ENCODE assay signal across 22 cellular contexts in genomic region chr5:31936699-31937098, GRCh38.
A peak's percentile ranks its signal among the peaks of the same experiment; 100 is the strongest.
DNase-seq lines count a peak whose midpoint lies in the region; ATAC-seq and TF ChIP-seq lines count a peak whose summit lies in the region.
"Had no signal": no experiment of that assay in that cellular context is flagged by ENCODE, and none has a peak within 500 bp of the region (broad histone marks: within the 10 kb centered on the region; RNA-seq: fewer than 3 reads in every experiment).

No MANE protein-coding gene starts in this region.

- H3K9me3 ChIP-seq in BE2C (no peaks in the 10 kb centered on the region), hepatocyte (ENCODE audit: low read depth) (no peaks in the 10 kb centered on the region)
- H3K9me3 ChIP-seq: MG63, stomach had no signal

- H3K4me3 ChIP-seq in BE2C (ENCODE audit: low read depth, low read length) (peak overlapping the region; percentile 51), hepatocyte (no peak overlapping the region), skin epidermis (peak overlapping the region in 5 of 7 experiments; percentile 5 to 37 (median 18))
- H3K4me3 ChIP-seq: MG63 had no signal

- no peaks in the 10 kb centered on the region for H3K9me3 Mint-ChIP-seq in chondrocyte (ENCODE audit: low read depth)
- H3K9me3 Mint-ChIP-seq: activated CD4-positive, alpha-beta T cell treated with anti-CD3 and anti-CD28 coated beads, Interleukin-2, amount 10 ng/mL, durations not matched to agents 24 days and 14 days; activated naive CD8-positive, alpha-beta T cell treated with anti-CD3 and anti-CD28 coated beads, Interleukin-2, amount 10 ng/mL, durations not matched to agents 7 days and 5 days; activated T-helper 2 cell treated with anti-CD3 and anti-CD28 coated beads, Interferon-gamma antibody, Interleukin-2, Interleukin-4, amounts not matched to agents 10 μg/mL and 5 μg/mL and 100 μg/mL, durations not matched to agents 14 hours and 24 hours and 36 hours; CD4-positive, CD25-positive, alpha-beta regulatory T cell had no signal

- no peaks in the 10 kb centered on the region for H3K36me3 Mint-ChIP-seq in chondrocyte (ENCODE audit: low read depth)
- H3K36me3 Mint-ChIP-seq: activated CD8-positive, alpha-beta memory T cell treated with anti-CD3 and anti-CD28 coated beads, Interleukin-2, amount 10 ng/mL, durations not matched to agents 7 days and 5 days; activated naive CD8-positive, alpha-beta T cell treated with anti-CD3 and anti-CD28 coated beads, Interleukin-2, amount 10 ng/mL, durations not matched to agents 7 days and 5 days; CD4-positive, CD25-positive, alpha-beta regulatory T cell; T-cell had no signal

- H3K4me1 ChIP-seq in BE2C (peaks cover 4% of the 10 kb centered on the region; the same call in 1 of the 2 replicates), hepatocyte (ENCODE audit: insufficient read depth) (peaks cover 6% of the 10 kb centered on the region)

- no peaks in the 10 kb centered on the region for H4K20me1 ChIP-seq in hepatocyte (ENCODE audit: insufficient read depth, poor library complexity, severe bottlenecking)

- peak overlapping the region; percentile 64 for H3K4me3 Mint-ChIP-seq in chondrocyte (ENCODE audit: unreplicated experiment)
- H3K4me3 Mint-ChIP-seq: activated CD4-positive, alpha-beta T cell treated with anti-CD3 and anti-CD28 coated beads, Interleukin-2, amount 10 ng/mL, durations not matched to agents 24 days and 14 days; activated CD8-positive, alpha-beta memory T cell treated with anti-CD3 and anti-CD28 coated beads, Interleukin-2, amount 10 ng/mL, durations not matched to agents 7 days and 5 days; activated naive CD8-positive, alpha-beta T cell treated with anti-CD3 and anti-CD28 coated beads, Interleukin-2, amount 10 ng/mL, durations not matched to agents 7 days and 5 days; CD4-positive, CD25-positive, alpha-beta regulatory T cell; T-cell had no signal

- H3K4me2 ChIP-seq in hepatocyte: peak overlapping the region; percentile 22

- H3K27me3 Mint-ChIP-seq in chondrocyte (ENCODE audit: low read depth): no peaks in the 10 kb centered on the region
- H3K27me3 Mint-ChIP-seq: activated CD4-positive, alpha-beta T cell treated with anti-CD3 and anti-CD28 coated beads, Interleukin-2, amount 10 ng/mL, durations not matched to agents 24 days and 14 days; activated naive CD8-positive, alpha-beta T cell treated with anti-CD3 and anti-CD28 coated beads, Interleukin-2, amount 10 ng/mL, durations not matched to agents 7 days and 5 days; progenitor cell of endocrine pancreas; T-cell had no signal

- H3K27me3 ChIP-seq in BE2C (no peaks in the 10 kb centered on the region), hepatocyte (no peaks in the 10 kb centered on the region)
- H3K27me3 ChIP-seq: MG63, stomach had no signal

- peak overlapping the region; percentile 23 for H3K27ac Mint-ChIP-seq in chondrocyte (ENCODE audit: unreplicated experiment)
- H3K27ac Mint-ChIP-seq: activated CD4-positive, alpha-beta T cell treated with anti-CD3 and anti-CD28 coated beads, Interleukin-2, amount 10 ng/mL, durations not matched to agents 24 days and 14 days; activated CD8-positive, alpha-beta memory T cell treated with anti-CD3 and anti-CD28 coated beads, Interleukin-2, amount 10 ng/mL, durations not matched to agents 7 days and 5 days; activated naive CD8-positive, alpha-beta T cell treated with anti-CD3 and anti-CD28 coated beads, Interleukin-2, amount 10 ng/mL, durations not matched to agents 7 days and 5 days; activated T-helper 2 cell treated with anti-CD3 and anti-CD28 coated beads, Interferon-gamma antibody, Interleukin-2, Interleukin-4, amounts not matched to agents 10 μg/mL and 5 μg/mL and 100 μg/mL, durations not matched to agents 14 hours and 24 hours and 36 hours; CD4-positive, CD25-positive, alpha-beta regulatory T cell; progenitor cell of endocrine pancreas had no signal

- 61% methylated on average over 5 of the region's 5 CpGs for WGBS in hepatocyte (ENCODE audit: low lambda C conversion rate, missing lambda C conversion rate)

- H3K4me1 Mint-ChIP-seq in chondrocyte (ENCODE audit: low read depth): peaks cover 49% of the 10 kb centered on the region
- H3K4me1 Mint-ChIP-seq: activated CD4-positive, alpha-beta T cell treated with anti-CD3 and anti-CD28 coated beads, Interleukin-2, amount 10 ng/mL, durations not matched to agents 24 days and 14 days; activated CD8-positive, alpha-beta memory T cell treated with anti-CD3 and anti-CD28 coated beads, Interleukin-2, amount 10 ng/mL, durations not matched to agents 7 days and 5 days; activated naive CD8-positive, alpha-beta T cell treated with anti-CD3 and anti-CD28 coated beads, Interleukin-2, amount 10 ng/mL, durations not matched to agents 7 days and 5 days; CD4-positive, CD25-positive, alpha-beta regulatory T cell; T-cell had no signal

- no peaks in the 10 kb centered on the region for H3K36me3 ChIP-seq in BE2C
- no peaks in the 10 kb centered on the region for H3K36me3 ChIP-seq in hepatocyte (replicated peaks; ENCODE audit: insufficient read depth, low read depth)
- H3K36me3 ChIP-seq: MG63, stomach had no signal

- DNase-seq in BE2C: no peak
- DNase-seq in chondrocyte (ENCODE audit: low spot score): no peak
- DNase-seq in hepatocyte (ENCODE audit: low spot score): no peak
- DNase-seq in NCI-H187 (lab: John Stamatoyannopoulos, UW): no peak
- DNase-seq in activated CD4-positive, alpha-beta T cell treated with anti-CD3 and anti-CD28 coated beads for 1 hour: no peak
- DNase-seq: activated CD4-positive, alpha-beta T cell treated with anti-CD3 and anti-CD28 coated beads, Interleukin-2, amount 10 ng/mL, durations not matched to agents 24 days and 14 days; activated CD8-positive, alpha-beta memory T cell treated with anti-CD3 and anti-CD28 coated beads, Interleukin-2, amount 10 ng/mL, durations not matched to agents 7 days and 5 days; activated naive CD8-positive, alpha-beta T cell treated with anti-CD3 and anti-CD28 coated beads, Interleukin-2, amount 10 ng/mL, durations not matched to agents 7 days and 5 days; CD4-positive, CD25-positive, alpha-beta regulatory T cell; GF-D8; IMR-90; NCI-H1436 treated with DMSO at 0.1 percent for 48 hours; OCI-M1; SHP77 treated with DMSO at 0.1 percent for 48 hours; stimulated activated CD4-positive, alpha-beta T cell treated with anti-CD3 and anti-CD28 coated beads, Interleukin-4, amount 100 ng/mL, for 24 hours; stomach; T-cell had no signal

- H2AFZ ChIP-seq in hepatocyte: no peak overlapping the region

- H3K9me2 ChIP-seq in hepatocyte (replicated peaks; ENCODE audit: insufficient read depth): no peaks in the 10 kb centered on the region

- TF ChIP-seq CTCF in BE2C (IDR thresholded peaks at IDR 0.05; ENCODE audit: low read depth, low read length) (no peak), chondrocyte (IDR thresholded peaks at IDR 0.05) (no peak), hepatocyte (IDR thresholded peaks at IDR 0.05; ENCODE audit: poor library complexity) (no peak)

- no peak for ATAC-seq in SK-N-SH treated with all-trans-retinoic acid at 6 μM for 48 hours
- ATAC-seq: activated CD8-positive, alpha-beta memory T cell treated with anti-CD3 and anti-CD28 coated beads, Interleukin-2, amount 10 ng/mL, durations not matched to agents 7 days and 5 days; T-cell had no signal

- no peak overlapping the region for H3K27ac ChIP-seq in hepatocyte
- H3K27ac ChIP-seq in skin epidermis: peak overlapping the region in 15 of 21 experiments; percentile 20 to 80 (median 52)

- H3K79me2 ChIP-seq in hepatocyte: no peaks in the 10 kb centered on the region

TF ChIP-seq in SK-N-SH treated with all-trans-retinoic acid at 6 μM for 48 hours, 23 proteins besides CTCF, POLR2A, EP300 and RAD21:
- TF ChIP-seq OSR1 (CRISPR knock-in tag; IDR thresholded peaks at IDR 0.05) (no peak), TCF4 (CRISPR knock-in tag; IDR thresholded peaks at IDR 0.05; ENCODE audit: borderline replicate concordance) (no peak), BACH2 (CRISPR knock-in tag; IDR thresholded peaks at IDR 0.05; ENCODE audit: borderline replicate concordance) (no peak), ZFP3 (CRISPR knock-in tag; IDR thresholded peaks at IDR 0.05) (no peak), ZNF565 (CRISPR knock-in tag; conservative IDR thresholded peaks at IDR 0.05; ENCODE audit: low read depth) (no peak), TOX (CRISPR knock-in tag; IDR thresholded peaks at IDR 0.05; ENCODE audit: borderline replicate concordance) (no peak), ESRRG (CRISPR knock-in tag; IDR thresholded peaks at IDR 0.05) (no peak), TSHZ2 (CRISPR knock-in tag; IDR thresholded peaks at IDR 0.05) (no peak), PPARA (CRISPR knock-in tag; IDR thresholded peaks at IDR 0.05; ENCODE audit: borderline replicate concordance) (no peak), ISL1 (CRISPR knock-in tag; IDR thresholded peaks at IDR 0.05) (no peak)
